ENCODE assay signal across 8 cellular contexts in the genomic region with DNA sequence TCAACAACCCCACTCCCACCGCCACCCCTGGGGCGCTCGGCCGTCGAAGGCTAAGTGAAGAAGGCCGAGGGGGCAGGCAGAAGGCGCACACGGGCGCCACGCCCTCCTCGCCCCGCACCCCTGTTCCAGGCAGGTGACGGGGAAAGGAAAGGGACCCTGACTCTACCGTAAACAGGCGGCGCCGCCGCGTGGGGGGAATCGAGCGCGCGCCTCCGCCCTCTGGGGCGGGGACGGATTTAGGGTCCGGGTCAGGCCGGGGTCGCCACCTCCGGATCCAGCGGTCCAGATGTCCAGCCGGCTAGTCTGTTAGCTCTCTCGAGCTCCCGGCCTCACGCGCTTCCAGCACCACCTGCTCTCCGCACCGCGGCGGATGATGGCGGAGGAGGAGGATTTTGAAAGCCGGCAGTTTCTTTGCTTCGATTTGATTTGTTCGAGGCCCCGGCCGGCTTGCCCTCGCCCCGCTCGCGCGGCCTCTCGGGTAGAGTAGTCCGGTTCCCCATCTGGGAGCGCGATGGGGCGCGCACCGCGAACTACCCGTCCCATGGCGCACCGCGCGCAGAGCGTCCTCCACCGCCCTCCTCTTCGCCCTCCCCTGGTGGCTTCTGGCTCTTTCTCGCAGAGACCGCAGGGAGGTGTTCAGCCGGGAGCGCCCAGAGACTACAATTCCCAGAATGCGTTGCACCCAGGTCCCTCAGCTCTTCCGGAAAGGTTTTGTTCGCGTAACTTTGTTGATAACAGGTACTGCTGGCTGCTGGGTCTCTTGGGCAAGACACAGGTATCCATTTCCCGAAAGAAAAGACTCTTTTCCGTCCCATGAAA. TPM values are rescaled to one million over a fixed set of nuclear protein-coding genes. Genes with fewer than 3 reads are reported as not detected.
DNase-seq lines count a peak whose midpoint lies in the region; ATAC-seq, FAIRE-seq and TF ChIP-seq lines count a peak whose summit lies in the region.

A gene with protein sequence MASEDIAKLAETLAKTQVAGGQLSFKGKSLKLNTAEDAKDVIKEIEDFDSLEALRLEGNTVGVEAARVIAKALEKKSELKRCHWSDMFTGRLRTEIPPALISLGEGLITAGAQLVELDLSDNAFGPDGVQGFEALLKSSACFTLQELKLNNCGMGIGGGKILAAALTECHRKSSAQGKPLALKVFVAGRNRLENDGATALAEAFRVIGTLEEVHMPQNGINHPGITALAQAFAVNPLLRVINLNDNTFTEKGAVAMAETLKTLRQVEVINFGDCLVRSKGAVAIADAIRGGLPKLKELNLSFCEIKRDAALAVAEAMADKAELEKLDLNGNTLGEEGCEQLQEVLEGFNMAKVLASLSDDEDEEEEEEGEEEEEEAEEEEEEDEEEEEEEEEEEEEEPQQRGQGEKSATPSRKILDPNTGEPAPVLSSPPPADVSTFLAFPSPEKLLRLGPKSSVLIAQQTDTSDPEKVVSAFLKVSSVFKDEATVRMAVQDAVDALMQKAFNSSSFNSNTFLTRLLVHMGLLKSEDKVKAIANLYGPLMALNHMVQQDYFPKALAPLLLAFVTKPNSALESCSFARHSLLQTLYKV (minus strand): TSS at position 368 of the 819 bp plus-strand sequence. CDS start 5,143 bp downstream, outside the sequence.

- H3K27me3 ChIP-seq in OCI-LY3 (ENCODE audit: low read depth, low read length): no peaks in the 10 kb centered on the region

- H3K9ac ChIP-seq in OCI-LY3 (ENCODE audit: low read length): peak within 1 kb of the TSS; percentile 87

- H3K27ac ChIP-seq in OCI-LY3 (ENCODE audit: low read length): peak within 1 kb of the TSS; percentile 71
- peak within 1 kb of the TSS; percentile 92 for H3K27ac ChIP-seq in mesodermal cell (ENCODE audit: low read depth, low read length, severe bottlenecking)

- peak; percentile 94 for FAIRE-seq in endometrium (lab: Jason Lieb, UNC)

- H4K20me1 ChIP-seq in OCI-LY3 (ENCODE audit: insufficient read depth, low read length): peaks cover 5% of the 10 kb centered on the region; the same call in 1 of the 2 replicates

- 0 to 1% methylated on average over 55 to 66 of the region's 77 CpGs for WGBS in mesodermal cell (ENCODE audit: insufficient coverage in 2 of 2), 2 experiments

- H3K9me3 ChIP-seq in OCI-LY3 (ENCODE audit: insufficient read depth, low read length) (no peaks in the 10 kb centered on the region), mesodermal cell (ENCODE audit: control insufficient read depth, low read length) (no peaks in the 10 kb centered on the region)

- H3K4me2 ChIP-seq in OCI-LY3 (ENCODE audit: low read length): peak within 1 kb of the TSS; percentile 93

- peaks cover 45% of the 10 kb centered on the region for H3K79me2 ChIP-seq in OCI-LY3 (ENCODE audit: low read length)

- DNase-seq in DMS 273 treated with DMSO at 0.1 percent for 48 hours (lab: John Stamatoyannopoulos, UW): peak; percentile 92
- DNase-seq in HuH-7 (ENCODE audit: low spot score): peak; percentile 97
- peak; percentile 98 for DNase-seq in activated CD8-positive, alpha-beta memory T cell treated with anti-CD3 and anti-CD28 coated beads, Interleukin-2, amount 50 U/mL, for 48 hours
- DNase-seq in stimulated activated CD8-positive, alpha-beta memory T cell treated with anti-CD3 and anti-CD28 coated beads, Interleukin-15, amount 100 ng/mL, for 4 hours (ENCODE audit: low read depth in 2 of 2): peak; percentile 97

- no peak for TF ChIP-seq CTCF in OCI-LY3 (IDR thresholded peaks at IDR 0.05; ENCODE audit: low read depth, low read length)

- H3K4me1 ChIP-seq in OCI-LY3 (ENCODE audit: low read length) (peaks cover 11% of the 10 kb centered on the region), mesodermal cell (ENCODE audit: control insufficient read depth, insufficient read depth, low read length, poor library complexity, severe bottlenecking) (peaks cover 40% of the 10 kb centered on the region)

- peak within 1 kb of the TSS; percentile 92 for H3K4me3 ChIP-seq in OCI-LY3 (ENCODE audit: low read length)
- peak within 1 kb of the TSS; percentile 93 for H3K4me3 ChIP-seq in mesodermal cell (ENCODE audit: extremely low read depth, insufficient read depth, low read length, poor library complexity, severe bottlenecking)

- ATAC-seq in GM21515 (IDR thresholded peaks at IDR 0.05; ENCODE audit: unreplicated experiment): peak; percentile 88

- H2AFZ ChIP-seq in OCI-LY3 (ENCODE audit: low read depth, low read length): peak within 1 kb of the TSS; percentile 95

- H3K36me3 ChIP-seq in OCI-LY3 (replicated peaks; ENCODE audit: low read depth, low read length) (peaks cover 19% of the 10 kb centered on the region), mesodermal cell (ENCODE audit: control insufficient read depth, insufficient read depth, low read length) (peaks cover 41% of the 10 kb centered on the region)

RNA-seq across cellular contexts. Expression of the gene that starts here (rescaled TPM):
- polyA plus RNA-seq in mesodermal cell (2013, experiment 1 of 2): 75.1 TPM
- 70.1 TPM for polyA plus RNA-seq in mesodermal cell (2013, experiment 2 of 2)

Comparison
In these comparisons a context has a peak if more than half of its experiments do, and no peak if none do; other contexts are left out.
1. Peak in every context shown above with its lines: DNase-seq, ATAC-seq, H3K4me3 ChIP-seq and H3K27ac ChIP-seq.